ENCODE assay signal across 18 cellular contexts in the genomic region with DNA sequence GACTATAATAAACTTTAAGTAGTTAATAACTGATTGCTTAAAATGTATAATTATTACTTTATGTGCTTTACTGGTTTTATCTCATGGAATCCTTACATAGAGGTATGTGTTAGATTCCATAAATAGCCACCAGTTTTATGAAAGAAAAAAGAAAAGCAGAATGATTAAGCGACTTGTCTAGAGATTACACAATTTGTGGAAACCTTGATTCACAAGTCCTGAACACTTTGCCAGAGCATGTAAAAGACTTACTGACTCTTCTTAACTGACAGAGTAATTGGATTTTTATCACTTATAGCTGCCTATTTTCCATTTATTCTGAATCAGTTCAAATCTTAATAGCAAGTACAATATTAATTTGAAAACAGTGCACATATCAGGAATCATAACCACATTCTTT.
"Had no signal": no experiment of that assay in that cellular context is flagged by ENCODE, and none has a peak within 500 bp of the region (broad histone marks: within the 10 kb centered on the region; RNA-seq: fewer than 3 reads in every experiment).

No MANE protein-coding gene starts in this region.

- H3K27ac ChIP-seq: epithelial cell of prostate, spleen, tibial nerve, vagina had no signal

- H3K27ac Mint-ChIP-seq: activated naive CD8-positive, alpha-beta T cell treated with anti-CD3 and anti-CD28 coated beads for 36 hours; memory B cell; natural killer cell; stimulated activated memory B cell treated with anti-CD40 and anti-IgM and Interleukin-4, amounts not matched to agents 10 μg/mL and 1 μg/mL and 100 μg/mL, for 72 hours had no signal

- H3K36me3 Mint-ChIP-seq: activated naive CD8-positive, alpha-beta T cell treated with anti-CD3 and anti-CD28 coated beads for 36 hours; memory B cell; natural killer cell; stimulated activated memory B cell treated with anti-CD40 and anti-IgM and Interleukin-4, amounts not matched to agents 10 μg/mL and 1 μg/mL and 100 μg/mL, for 72 hours had no signal

- H3K27me3 Mint-ChIP-seq: activated naive CD8-positive, alpha-beta T cell treated with anti-CD3 and anti-CD28 coated beads for 36 hours; memory B cell; stimulated activated memory B cell treated with anti-CD40 and anti-IgM and Interleukin-4, amounts not matched to agents 10 μg/mL and 1 μg/mL and 100 μg/mL, for 72 hours had no signal

- H3K4me3 ChIP-seq: spleen, tibial nerve, vagina had no signal

- H3K27me3 ChIP-seq: spleen, tibial nerve, vagina had no signal

- H3K36me3 ChIP-seq: spleen, tibial nerve, vagina had no signal

- H3K4me3 Mint-ChIP-seq: activated naive CD8-positive, alpha-beta T cell treated with anti-CD3 and anti-CD28 coated beads for 36 hours; memory B cell; natural killer cell; stimulated activated memory B cell treated with anti-CD40 and anti-IgM and Interleukin-4, amounts not matched to agents 10 μg/mL and 1 μg/mL and 100 μg/mL, for 72 hours had no signal

- H3K4me1 ChIP-seq: spleen, tibial nerve, vagina had no signal

- H3K9me3 ChIP-seq: spleen, tibial nerve, vagina had no signal

- H3K4me1 Mint-ChIP-seq: activated naive CD8-positive, alpha-beta T cell treated with anti-CD3 and anti-CD28 coated beads for 36 hours; memory B cell; natural killer cell; stimulated activated memory B cell treated with anti-CD40 and anti-IgM and Interleukin-4, amounts not matched to agents 10 μg/mL and 1 μg/mL and 100 μg/mL, for 72 hours had no signal

- DNase-seq: activated effector memory CD4-positive, alpha-beta T cell treated with Interleukin-2 at 50 U/mL for 16 hours; activated naive CD8-positive, alpha-beta T cell treated with anti-CD3 and anti-CD28 coated beads for 36 hours; activated T-cell treated with anti-CD3 and anti-CD28 coated beads, Interleukin-2, amount 50 U/mL, for 1 hour; aorta; central memory CD4-positive, alpha-beta T cell; cortex of kidney; effector CD8-positive, alpha-beta T cell; head of caudate nucleus; natural killer cell; posterior cingulate gyrus; right cardiac atrium; spleen; stimulated activated CD4-positive, alpha-beta T cell treated with anti-CD3 and anti-CD28 coated beads, Interleukin-1b, Interleukin-23, amount 100 ng/mL, for 48 hours had no signal

- H3K9me3 Mint-ChIP-seq: activated naive CD8-positive, alpha-beta T cell treated with anti-CD3 and anti-CD28 coated beads for 36 hours; memory B cell; natural killer cell; stimulated activated memory B cell treated with anti-CD40 and anti-IgM and Interleukin-4, amounts not matched to agents 10 μg/mL and 1 μg/mL and 100 μg/mL, for 72 hours had no signal
